ENCODE assay signal across 22 cellular contexts in genomic region chr7:32507416-32507815, GRCh38. TPM values are rescaled to one million over a fixed set of nuclear protein-coding genes. Genes with fewer than 3 reads are reported as not detected.
DNase-seq lines count a peak whose midpoint lies in the region; ATAC-seq, FAIRE-seq and TF ChIP-seq lines count a peak whose summit lies in the region.
"Had no signal": no experiment of that assay in that cellular context is flagged by ENCODE, and none has a peak within 500 bp of the region (broad histone marks: within the 10 kb centered on the region; RNA-seq: fewer than 3 reads in every experiment).

No MANE protein-coding gene starts in this region.

- H3K4me1 ChIP-seq in Panc1 (ENCODE audit: control insufficient read depth, insufficient read depth, low read length), result peaks cover 3% of the 10 kb centered on the region; the same call in 1 of the 2 replicates
- H3K4me1 ChIP-seq: colonic mucosa, prostate gland had no signal

- no peak overlapping the region for H3K4me3 ChIP-seq in Panc1 (ENCODE audit: low read depth in 2 of 2, low read length in 2 of 2)
- H3K4me3 ChIP-seq: colonic mucosa, prostate gland, SK-N-MC had no signal

- no peak overlapping the region for H3K4me3 Mint-ChIP-seq in activated naive CD4-positive, alpha-beta T cell treated with anti-CD3 and anti-CD28 coated beads, Interleukin-2, amount 50 U/mL, for 24 hours
- no peak overlapping the region for H3K4me3 Mint-ChIP-seq in chondrocyte (ENCODE audit: unreplicated experiment)
- no peak overlapping the region for H3K4me3 Mint-ChIP-seq in stimulated activated effector memory CD8-positive, alpha-beta T cell treated with anti-CD3 and anti-CD28 coated beads, Interleukin-12 subunit alpha, Interleukin-12 subunit beta, amount 100 ng/mL, for 72 hours
- H3K4me3 Mint-ChIP-seq: activated CD4-positive, alpha-beta T cell treated with anti-CD3 and anti-CD28 coated beads, Interleukin-2, amount 10 ng/mL, durations not matched to agents 24 days and 14 days; nephron progenitor cell had no signal

- no peak for FAIRE-seq in GM12891 (lab: Jason Lieb, UNC)

- no peaks in the 10 kb centered on the region for H3K9me3 Mint-ChIP-seq in activated naive CD4-positive, alpha-beta T cell treated with anti-CD3 and anti-CD28 coated beads, Interleukin-2, amount 50 U/mL, for 24 hours
- H3K9me3 Mint-ChIP-seq in activated naive CD4-positive, alpha-beta T cell treated with anti-CD3 and anti-CD28 coated beads, Interleukin-2, amount 50 U/mL, for 72 hours, result no peaks in the 10 kb centered on the region
- no peaks in the 10 kb centered on the region for H3K9me3 Mint-ChIP-seq in chondrocyte (ENCODE audit: low read depth)
- H3K9me3 Mint-ChIP-seq in stimulated activated effector memory CD8-positive, alpha-beta T cell treated with anti-CD3 and anti-CD28 coated beads, Interleukin-12 subunit alpha, Interleukin-12 subunit beta, amount 100 ng/mL, for 72 hours, result no peaks in the 10 kb centered on the region
- H3K9me3 Mint-ChIP-seq: activated CD4-positive, alpha-beta T cell treated with anti-CD3 and anti-CD28 coated beads, Interleukin-2, amount 10 ng/mL, durations not matched to agents 24 days and 14 days had no signal

- H3K27ac Mint-ChIP-seq in activated naive CD4-positive, alpha-beta T cell treated with anti-CD3 and anti-CD28 coated beads, Interleukin-2, amount 50 U/mL, for 24 hours, result peak overlapping the region; percentile 73
- no peak overlapping the region for H3K27ac Mint-ChIP-seq in activated naive CD4-positive, alpha-beta T cell treated with anti-CD3 and anti-CD28 coated beads, Interleukin-2, amount 50 U/mL, for 72 hours
- peak overlapping the region; percentile 92 for H3K27ac Mint-ChIP-seq in chondrocyte (ENCODE audit: unreplicated experiment)
- H3K27ac Mint-ChIP-seq in stimulated activated effector memory CD8-positive, alpha-beta T cell treated with anti-CD3 and anti-CD28 coated beads, Interleukin-12 subunit alpha, Interleukin-12 subunit beta, amount 100 ng/mL, for 72 hours, result peak overlapping the region; percentile 89
- H3K27ac Mint-ChIP-seq: activated CD4-positive, alpha-beta T cell treated with anti-CD3 and anti-CD28 coated beads, Interleukin-2, amount 10 ng/mL, durations not matched to agents 24 days and 14 days; nephron progenitor cell had no signal

- POLR2A ChIA-PET in Panc1 (lab: Charles Lee), result no interaction called here

- no peak for ATAC-seq in activated naive CD4-positive, alpha-beta T cell treated with anti-CD3 and anti-CD28 coated beads, Interleukin-2, amount 50 U/mL, for 72 hours
- no peak for ATAC-seq in Panc1
- no peak for ATAC-seq in stimulated activated effector memory CD8-positive, alpha-beta T cell treated with anti-CD3 and anti-CD28 coated beads, Interleukin-12 subunit alpha, Interleukin-12 subunit beta, amount 100 ng/mL, for 72 hours
- ATAC-seq: PC-3 had no signal

- in situ Hi-C loops in Panc1 (cut with HindIII; ENCODE audit: low pct_unique_long_range_greater_than_20kb, low sequenced_read_pairs), result no loop called here

- DNase-seq in activated naive CD4-positive, alpha-beta T cell treated with anti-CD3 and anti-CD28 coated beads, Interleukin-2, amount 50 U/mL, for 72 hours (ENCODE audit: low spot score in 2 of 2), result no peak
- DNase-seq in Panc1 (ENCODE audit: low read depth, low spot score) (no peak), chondrocyte (ENCODE audit: low spot score) (no peak), D341Med (ENCODE audit: low spot score) (no peak), GM12891 (ENCODE audit: insufficient read length, low spot score) (no peak), RKO (ENCODE audit: low spot score) (no peak)
- no peak for DNase-seq in stimulated activated effector memory CD8-positive, alpha-beta T cell treated with anti-CD3 and anti-CD28 coated beads, Interleukin-12 subunit alpha, Interleukin-12 subunit beta, amount 100 ng/mL, for 72 hours (ENCODE audit: low spot score in 2 of 2)
- DNase-seq: activated CD4-positive, alpha-beta T cell treated with anti-CD3 and anti-CD28 coated beads, Interleukin-2, amount 10 ng/mL, durations not matched to agents 24 days and 14 days; activated T-cell treated with anti-CD3 and anti-CD28 coated beads, Interleukin-2, amount 50 U/mL, for 48 hours; amygdala; colonic mucosa; GOT3; head of caudate nucleus; NCI-H1930; NCI-H69; nephron progenitor cell; PC-3; stimulated activated CD4-positive, alpha-beta T cell treated with anti-CD3 and anti-CD28 coated beads, Interleukin-12 subunit alpha, Interleukin-12 subunit beta, amount 100 ng/mL, for 4 hours; stimulated activated naive CD4-positive, alpha-beta T cell treated with Interleukin-2 at 50 U/mL for 16 hours had no signal

- H3K27me3 ChIP-seq in Panc1 (ENCODE audit: control insufficient read depth, insufficient read depth, low read length), result no peaks in the 10 kb centered on the region
- H3K27me3 ChIP-seq: colonic mucosa had no signal

- no peaks in the 10 kb centered on the region for H3K36me3 ChIP-seq in Panc1 (ENCODE audit: control insufficient read depth, insufficient read depth, low read length)
- H3K36me3 ChIP-seq: colonic mucosa, prostate gland had no signal

- TF ChIP-seq CTCF in Panc1 (IDR thresholded peaks at IDR 0.05) (no peak), chondrocyte (IDR thresholded peaks at IDR 0.05) (no peak)

- H3K27me3 Mint-ChIP-seq in activated naive CD4-positive, alpha-beta T cell treated with anti-CD3 and anti-CD28 coated beads, Interleukin-2, amount 50 U/mL, for 24 hours, result no peaks in the 10 kb centered on the region
- H3K27me3 Mint-ChIP-seq in chondrocyte (ENCODE audit: low read depth), result no peaks in the 10 kb centered on the region
- H3K27me3 Mint-ChIP-seq: activated CD4-positive, alpha-beta T cell treated with anti-CD3 and anti-CD28 coated beads, Interleukin-2, amount 10 ng/mL, durations not matched to agents 24 days and 14 days had no signal

- H3K36me3 Mint-ChIP-seq in activated naive CD4-positive, alpha-beta T cell treated with anti-CD3 and anti-CD28 coated beads, Interleukin-2, amount 50 U/mL, for 24 hours, result peaks cover 3% of the 10 kb centered on the region
- H3K36me3 Mint-ChIP-seq in activated naive CD4-positive, alpha-beta T cell treated with anti-CD3 and anti-CD28 coated beads, Interleukin-2, amount 50 U/mL, for 72 hours, result peaks cover 0 to 34% of the 10 kb centered on the region in 2 donors
- H3K36me3 Mint-ChIP-seq in chondrocyte (ENCODE audit: low read depth), result no peaks in the 10 kb centered on the region
- H3K36me3 Mint-ChIP-seq in stimulated activated effector memory CD8-positive, alpha-beta T cell treated with anti-CD3 and anti-CD28 coated beads, Interleukin-12 subunit alpha, Interleukin-12 subunit beta, amount 100 ng/mL, for 72 hours, result peaks cover 16% of the 10 kb centered on the region

- BruUV-seq in Panc1 (replicated peaks; lab: Mats Ljungman, UMichigan), result no TSS peak

- H3K27ac ChIP-seq in Panc1 (ENCODE audit: low read length), result peak overlapping the region; percentile 18; the same call in 1 of the 2 replicates
- H3K27ac ChIP-seq: colonic mucosa, prostate gland, SK-N-MC had no signal

- peaks cover 11% of the 10 kb centered on the region; the same call in 1 of the 2 replicates for H3K9me3 ChIP-seq in Panc1 (ENCODE audit: control insufficient read depth, insufficient read depth, low read depth, low read length)
- H3K9me3 ChIP-seq: colonic mucosa, prostate gland had no signal

- H3K4me1 Mint-ChIP-seq in activated naive CD4-positive, alpha-beta T cell treated with anti-CD3 and anti-CD28 coated beads, Interleukin-2, amount 50 U/mL, for 24 hours, result peaks cover 78% of the 10 kb centered on the region
- H3K4me1 Mint-ChIP-seq in chondrocyte (ENCODE audit: low read depth), result peaks cover 27% of the 10 kb centered on the region
- H3K4me1 Mint-ChIP-seq in stimulated activated effector memory CD8-positive, alpha-beta T cell treated with anti-CD3 and anti-CD28 coated beads, Interleukin-12 subunit alpha, Interleukin-12 subunit beta, amount 100 ng/mL, for 72 hours, result peaks cover 66% of the 10 kb centered on the region
- H3K4me1 Mint-ChIP-seq: nephron progenitor cell had no signal

- intact Hi-C loops in Panc1 (cut with micrococcal nuclease; ENCODE audit: unreplicated experiment), result no loop called here

- CTCF ChIA-PET in Panc1 (lab: Charles Lee), result no interaction called here

- no peak for TF ChIP-seq POLR2A in GM12891 (IDR thresholded peaks at IDR 0.05; ENCODE audit: low read depth, low read length)

TF ChIP-seq in GM12891, 5 proteins besides CTCF, POLR2A, EP300 and RAD21:
- TF ChIP-seq SPI1 (IDR thresholded peaks at IDR 0.05; ENCODE audit: low read depth, low read length) (no peak), PAX5 (IDR thresholded peaks at IDR 0.05; ENCODE audit: insufficient read depth, low read length, severe bottlenecking) (no peak), TAF1 (IDR thresholded peaks at IDR 0.05; ENCODE audit: low read depth, low read length) (no peak), POLR2AphosphoS5 (IDR thresholded peaks at IDR 0.05; ENCODE audit: low read depth, low read length) (no peak), POU2F2 (IDR thresholded peaks at IDR 0.05; ENCODE audit: low read depth, low read length) (no peak)

RNA-seq across cellular contexts. Expression of gene AVL9, which starts 12.1 kb away (rescaled TPM):
- 10 to 100 TPM; 56.2 to 62.5 TPM for total RNA-seq in activated naive CD4-positive, alpha-beta T cell treated with anti-CD3 and anti-CD28 coated beads, Interleukin-2, amount 50 U/mL, for 72 hours
- 66.6 TPM for total RNA-seq in Panc1 (2021; ENCODE audit: unreplicated experiment)
- polyA plus RNA-seq in Panc1 (2012; ENCODE audit: insufficient read length), result 22.3 TPM
- total RNA-seq in chondrocyte, result 27.2 to 30.4 TPM (median 27.9 TPM) in 3 replicates
- 14.7 TPM for polyA plus RNA-seq in GM12891 (2012; ENCODE audit: low read depth, missing spikeins)

RNA-seq across cellular contexts. Expression of gene LSM5, which starts 17.2 kb away (rescaled TPM):
- 100 to 1,000 TPM in 1 of 2 donors, 10 to 100 TPM in 1; 98.1 to 125 TPM for total RNA-seq in activated naive CD4-positive, alpha-beta T cell treated with anti-CD3 and anti-CD28 coated beads, Interleukin-2, amount 50 U/mL, for 72 hours
- 109 TPM for total RNA-seq in Panc1 (2021; ENCODE audit: unreplicated experiment)
- 67.8 TPM for polyA plus RNA-seq in Panc1 (2012; ENCODE audit: insufficient read length)
- 27.5 to 51.3 TPM (median 32.7 TPM) in 3 replicates for total RNA-seq in chondrocyte
- polyA plus RNA-seq in GM12891 (2012; ENCODE audit: low read depth, missing spikeins), result 117 TPM

Comparison
In these comparisons a context has a peak if more than half of its experiments do, and no peak if none do; other contexts are left out.
1. H3K27ac Mint-ChIP-seq: peak in activated naive CD4-positive, alpha-beta T cell treated with anti-CD3 and anti-CD28 coated beads, Interleukin-2, amount 50 U/mL, for 24 hours (single experiment), chondrocyte (single experiment) and stimulated activated effector memory CD8-positive, alpha-beta T cell treated with anti-CD3 and anti-CD28 coated beads, Interleukin-12 subunit alpha, Interleukin-12 subunit beta, amount 100 ng/mL, for 72 hours (single experiment); none in activated naive CD4-positive, alpha-beta T cell treated with anti-CD3 and anti-CD28 coated beads, Interleukin-2, amount 50 U/mL, for 72 hours (0 of 2).